ENCODE assay signal across 36 cellular contexts in genomic region chr12:111803851-111804250, GRCh38. TPM values are rescaled to one million over a fixed set of nuclear protein-coding genes. Genes with fewer than 3 reads are reported as not detected.
DNase-seq lines count a peak whose midpoint lies in the region; ATAC-seq and TF ChIP-seq lines count a peak whose summit lies in the region.
"Had no signal": no experiment of that assay in that cellular context is flagged by ENCODE, and none has a peak within 500 bp of the region (broad histone marks: within the 10 kb centered on the region; RNA-seq: fewer than 3 reads in every experiment).

No MANE protein-coding gene starts in this region.

- no peaks in the 10 kb centered on the region for H3K9me3 Mint-ChIP-seq in chondrocyte (ENCODE audit: low read depth)
- no peaks in the 10 kb centered on the region for H3K9me3 Mint-ChIP-seq in HFFc6
- no peaks in the 10 kb centered on the region for H3K9me3 Mint-ChIP-seq in activated T-helper 17 cell treated with anti-CD3 and anti-CD28 coated beads, Interleukin-2, amount 50 U/mL, for 72 hours
- H3K9me3 Mint-ChIP-seq: CD14-positive monocyte; CD4-positive, alpha-beta memory T cell; CD4-positive, alpha-beta T cell; CD4-positive, CD25-positive, alpha-beta regulatory T cell; CD8-positive, alpha-beta memory T cell; CD8-positive, alpha-beta T cell had no signal

- H3K4me1 Mint-ChIP-seq in chondrocyte (ENCODE audit: low read depth) (no peaks in the 10 kb centered on the region), HFFc6 (ENCODE audit: low read depth) (no peaks in the 10 kb centered on the region)
- H3K4me1 Mint-ChIP-seq in activated T-helper 17 cell treated with anti-CD3 and anti-CD28 coated beads, Interleukin-2, amount 50 U/mL, for 72 hours: no peaks in the 10 kb centered on the region
- H3K4me1 Mint-ChIP-seq: B cell; CD14-positive monocyte; CD4-positive, alpha-beta memory T cell; CD4-positive, CD25-positive, alpha-beta regulatory T cell; CD8-positive, alpha-beta memory T cell had no signal

- H3K36me3 ChIP-seq in lower lobe of right lung (peaks cover 100% of the 10 kb centered on the region), right lobe of liver (peaks cover 0 to 100% (median 57%) of the 10 kb centered on the region in 4 donors)

- WGBS in right lobe of liver (ENCODE audit: insufficient coverage, low coverage, low lambda C conversion rate, missing lambda C conversion rate): 93% methylated on average over 3 of the region's 8 CpGs

- no peaks in the 10 kb centered on the region for H3K27me3 ChIP-seq in lower lobe of right lung (ENCODE audit: low read depth)
- H3K27me3 ChIP-seq in right lobe of liver: no peaks in the 10 kb centered on the region
- H3K27me3 ChIP-seq: BE2C; BLaER1; BLaER1 treated with 17β-estradiol and CSF1 and Interleukin-3, amounts not matched to agents 10 nM and 100 nM had no signal

- DNase-seq in GM13977 (ENCODE audit: low spot score): peak; percentile 2
- DNase-seq in chondrocyte (ENCODE audit: low spot score): peak; percentile 59
- DNase-seq in lower lobe of right lung: peak; percentile 32
- peak; percentile 62 for DNase-seq in posterior vena cava (ENCODE audit: low spot score)
- no peak for DNase-seq in HFFc6
- DNase-seq in activated CD4-positive, alpha-beta T cell treated with anti-CD3 and anti-CD28 coated beads for 4 hours: no peak
- no peak for DNase-seq in right lobe of liver
- DNase-seq: 8988T; ACHN; AML-193; BE2C; C1 segment of cervical spinal cord; Caco-2; Calu3; CD4-positive, alpha-beta memory T cell; CD4-positive, alpha-beta T cell; CD4-positive, CD25-positive, alpha-beta regulatory T cell; CD8-positive, alpha-beta memory T cell; CD8-positive, alpha-beta T cell; COR-L47; DMS 273 treated with DMSO at 0.1 percent for 48 hours; DMS153; DMS53; DMS79; DMS79 treated with DMSO at 0.1 percent for 48 hours; DND-41; EL had no signal

- H3K27ac Mint-ChIP-seq in chondrocyte (ENCODE audit: unreplicated experiment) (no peak overlapping the region), HFFc6 (no peak overlapping the region)
- no peak overlapping the region for H3K27ac Mint-ChIP-seq in activated T-helper 17 cell treated with anti-CD3 and anti-CD28 coated beads, Interleukin-2, amount 50 U/mL, for 72 hours
- H3K27ac Mint-ChIP-seq: B cell; CD4-positive, alpha-beta memory T cell; CD4-positive, alpha-beta T cell; CD4-positive, CD25-positive, alpha-beta regulatory T cell; CD8-positive, alpha-beta T cell had no signal

- H3K9me3 ChIP-seq in lower lobe of right lung (no peaks in the 10 kb centered on the region), right lobe of liver (no peaks in the 10 kb centered on the region)
- H3K9me3 ChIP-seq: A549, BE2C, Caco-2 had no signal

- intact Hi-C loops in lower lobe of right lung (cut with DNase I) (no loop called here), posterior vena cava (cut with DNase I) (no loop called here), right lobe of liver (cut with DNase I) (no loop called here)

- no peaks in the 10 kb centered on the region for H3K27me3 Mint-ChIP-seq in chondrocyte (ENCODE audit: low read depth)
- H3K27me3 Mint-ChIP-seq in HFFc6 (ENCODE audit: insufficient read depth): no peaks in the 10 kb centered on the region; the same call in 1 of the 2 replicates
- H3K27me3 Mint-ChIP-seq in activated T-helper 17 cell treated with anti-CD3 and anti-CD28 coated beads, Interleukin-2, amount 50 U/mL, for 72 hours: no peaks in the 10 kb centered on the region
- H3K27me3 Mint-ChIP-seq: B cell; CD4-positive, alpha-beta memory T cell; CD4-positive, alpha-beta T cell; CD8-positive, alpha-beta memory T cell had no signal

- peaks cover 17% of the 10 kb centered on the region for H3K36me3 Mint-ChIP-seq in chondrocyte (ENCODE audit: low read depth)
- H3K36me3 Mint-ChIP-seq in HFFc6 (ENCODE audit: low read depth): no peaks in the 10 kb centered on the region; the same call in 1 of the 2 replicates
- no peaks in the 10 kb centered on the region for H3K36me3 Mint-ChIP-seq in activated T-helper 17 cell treated with anti-CD3 and anti-CD28 coated beads, Interleukin-2, amount 50 U/mL, for 72 hours (ENCODE audit: low read depth)
- H3K36me3 Mint-ChIP-seq: CD4-positive, alpha-beta memory T cell; CD8-positive, alpha-beta memory T cell had no signal

- TF ChIP-seq CTCF in GM13977 (IDR thresholded peaks at IDR 0.05; ENCODE audit: extremely low read depth, insufficient read depth, missing control alignments) (no peak), chondrocyte (IDR thresholded peaks at IDR 0.05) (no peak), lower lobe of right lung (IDR thresholded peaks at IDR 0.05) (no peak), HFFc6 (IDR thresholded peaks at IDR 0.05) (no peak), right lobe of liver (IDR thresholded peaks at IDR 0.05) (no peak)

- H3K4me1 ChIP-seq in lower lobe of right lung: no peaks in the 10 kb centered on the region
- H3K4me1 ChIP-seq in right lobe of liver: peaks cover 0 to 10% (median 4%) of the 10 kb centered on the region in 4 donors
- H3K4me1 ChIP-seq: A549; BE2C; BLaER1; BLaER1 treated with 17β-estradiol and CSF1 and Interleukin-3, amounts not matched to agents 10 nM and 100 nM; Caco-2 had no signal

- in situ Hi-C loops in GM13977 (cut with MboI; ENCODE audit: low pct_unique_long_range_greater_than_20kb, low sequenced_read_pairs, unreplicated experiment): loop anchor here (10.0 kb wide), 1 partner anchor 49 kb away; no protein-coding TSS in a partner anchor

- ATAC-seq in lower lobe of right lung (no peak), right lobe of liver (no peak)
- no peak for ATAC-seq in activated T-helper 17 cell treated with anti-CD3 and anti-CD28 coated beads, Interleukin-2, amount 50 U/mL, for 72 hours (replicated peaks)
- ATAC-seq: A549; CD8-positive, alpha-beta T cell had no signal

- H3K27ac ChIP-seq in lower lobe of right lung: no peak overlapping the region
- no peak overlapping the region for H3K27ac ChIP-seq in right lobe of liver
- H3K27ac ChIP-seq: 22Rv1; A549; BLaER1; BLaER1 treated with 17β-estradiol and CSF1 and Interleukin-3, amounts not matched to agents 10 nM and 100 nM; C4-2B had no signal

- TF ChIP-seq POLR2A in right lobe of liver (IDR thresholded peaks at IDR 0.05): no peak

- H3K4me3 ChIP-seq in lower lobe of right lung (no peak overlapping the region), right lobe of liver (no peak overlapping the region)
- H3K4me3 ChIP-seq: A549; BLaER1; BLaER1 treated with 17β-estradiol and CSF1 and Interleukin-3, amounts not matched to agents 10 nM and 100 nM had no signal

- H3K4me3 Mint-ChIP-seq in chondrocyte (ENCODE audit: unreplicated experiment) (no peak overlapping the region), HFFc6 (no peak overlapping the region)
- H3K4me3 Mint-ChIP-seq in activated T-helper 17 cell treated with anti-CD3 and anti-CD28 coated beads, Interleukin-2, amount 50 U/mL, for 72 hours: no peak overlapping the region
- H3K4me3 Mint-ChIP-seq: B cell; CD14-positive monocyte; CD4-positive, alpha-beta memory T cell; CD4-positive, alpha-beta T cell; CD4-positive, CD25-positive, alpha-beta regulatory T cell; CD8-positive, alpha-beta memory T cell; CD8-positive, alpha-beta T cell had no signal

RNA-seq across cellular contexts. Expression of gene ALDH2, which starts 37.1 kb away (rescaled TPM):
- total RNA-seq in chondrocyte (42.0 to 73.8 TPM (median 73.3 TPM) in 3 replicates), lower lobe of right lung (499 TPM), posterior vena cava (10 to 100 TPM; 79.9 to 96.9 TPM), right lobe of liver (1,000 to 10,000 TPM in 2 of 6 experiments, 100 to 1,000 TPM in 4; 287 to 1,060 (median 749) TPM)
- total RNA-seq in HFFc6 (2021; fragmentation: NEBNext Ultra II Directional; extraction: Animal tissue kit (Norgen Biotek cat#: 25700)): 10 to 100 TPM; 12.1 to 43.3 (median 15.8) TPM
- 1 to 10 TPM in 1 of 2 donors, under 1 TPM in 1; 0.43 to 2.0 TPM for total RNA-seq in activated T-helper 17 cell treated with anti-CD3 and anti-CD28 coated beads, Interleukin-2, amount 50 U/mL, for 72 hours
- total RNA-seq: A172 had no signal

RNA-seq across cellular contexts. Expression of gene MAPKAPK5, which starts 38.2 kb away (rescaled TPM):
- 30.1 to 31.9 TPM (median 31.6 TPM) in 3 replicates for total RNA-seq in chondrocyte
- 39.4 TPM for total RNA-seq in lower lobe of right lung
- 10 to 100 TPM; 33.0 to 33.9 TPM for total RNA-seq in posterior vena cava
- 10 to 100 TPM; 31.2 to 36.7 (median 34.1) TPM for total RNA-seq in HFFc6 (2021; fragmentation: NEBNext Ultra II Directional; extraction: Animal tissue kit (Norgen Biotek cat#: 25700))
- total RNA-seq in activated T-helper 17 cell treated with anti-CD3 and anti-CD28 coated beads, Interleukin-2, amount 50 U/mL, for 72 hours: 10 to 100 TPM; 42.7 to 46.7 TPM
- total RNA-seq in right lobe of liver: 10 to 100 TPM; 18.0 to 28.1 (median 19.9) TPM

Comparison
In these comparisons a context has a peak if more than half of its experiments do, and no peak if none do; other contexts are left out.
1. DNase-seq: peak in GM13977 (single experiment), chondrocyte (single experiment), lower lobe of right lung (single experiment) and posterior vena cava (single experiment); none in HFFc6 (single experiment), activated CD4-positive, alpha-beta T cell treated with anti-CD3 and anti-CD28 coated beads for 4 hours (0 of 2) and right lobe of liver (0 of 3).
2. RNA of gene ALDH2, which starts 37.1 kb away (total RNA-seq): 287 to 1,060 TPM in right lobe of liver, 499 TPM in lower lobe of right lung (single experiment), 79.9 to 96.9 TPM in posterior vena cava, 42.0 to 73.8 TPM in chondrocyte and 12.1 to 43.3 TPM in HFFc6; 0.43 to 2.0 TPM in activated T-helper 17 cell treated with anti-CD3 and anti-CD28 coated beads, Interleukin-2, amount 50 U/mL, for 72 hours; every median in the first group is over 4 times any median in the second.